Comparison of ENCODE assay signal across 8 cellular contexts in the genomic region with DNA sequence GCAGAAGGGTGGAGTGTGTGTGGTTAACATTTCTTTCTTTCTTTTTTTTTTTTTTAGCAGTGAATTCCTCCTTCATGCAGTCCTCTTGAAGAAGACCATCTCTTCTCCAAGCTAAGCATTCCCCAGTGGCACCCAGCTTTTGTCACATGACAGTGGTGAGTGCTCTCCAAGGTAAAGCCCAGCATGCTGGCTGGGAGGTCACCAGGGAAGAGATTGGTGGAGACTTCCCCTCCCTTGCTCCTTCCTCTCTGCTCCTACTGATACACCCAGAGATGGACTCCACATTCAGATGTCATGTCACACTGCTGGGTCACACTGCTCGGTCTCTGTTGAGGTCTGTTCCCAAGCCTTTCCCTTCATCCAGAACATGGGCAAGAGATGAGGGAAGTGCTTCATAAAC.
"Had no signal": no experiment of that assay in that cellular context is flagged by ENCODE, and none has a peak within 500 bp of the region (broad histone marks: within the 10 kb centered on the region; RNA-seq: fewer than 3 reads in every experiment).

No MANE protein-coding gene starts in this region.

- DNase-seq: GDM1, GF-D8 had no signal

- ATAC-seq: GM12878 had no signal

- FAIRE-seq: G401.6, GM12878, GM12891, GM12892, GM18507, GM19239 had no signal

- H3K4me3 ChIP-seq: GM12878 had no signal
